Comparison of ENCODE assay signal across 8 cellular contexts in genomic region chr11:43419460-43419859, GRCh38.
A peak's percentile ranks its signal among the peaks of the same experiment; 100 is the strongest.
DNase-seq lines count a peak whose midpoint lies in the region; ATAC-seq and TF ChIP-seq lines count a peak whose summit lies in the region.

No MANE protein-coding gene starts in this region.

- POLR2A ChIA-PET in HEK293T (lab: Yijun Ruan, JAX), result interaction anchor here (1.0 kb wide), 1 partner anchor 19 kb away, joined by 3 read pairs; no protein-coding TSS in a partner anchor

- H3K27me3 ChIP-seq in heart right ventricle, result no peaks in the 10 kb centered on the region
- H3K27me3 ChIP-seq in NT2/D1 (ENCODE audit: insufficient read depth, insufficient read length), result no peaks in the 10 kb centered on the region
- no peaks in the 10 kb centered on the region for H3K27me3 ChIP-seq in lower lobe of right lung (ENCODE audit: low read depth)

- intact Hi-C loops in heart right ventricle (cut with DNase I), result no loop called here
- intact Hi-C loops in Right ventricle myocardium inferior (cut with DNase I), result loop anchor here (10.0 kb wide), 1 partner anchor 85 kb away; no protein-coding TSS in a partner anchor
- intact Hi-C loops in lower lobe of right lung (cut with DNase I), result no loop called here

- H3K27ac ChIP-seq in heart right ventricle (no peak overlapping the region), lower lobe of right lung (no peak overlapping the region)

- in situ Hi-C loops in T47D (cut with HindIII; ENCODE audit: low pct_unique_long_range_greater_than_20kb, low sequenced_read_pairs), result no loop called here

- H3K9ac ChIP-seq in NT2/D1 (ENCODE audit: insufficient read length, low read depth), result no peak overlapping the region

- DNase-seq in heart right ventricle (peak in 1 of 2 donors; percentile 7), Right ventricle myocardium inferior (ENCODE audit: missing footprints) (no peak), HEK293T (ENCODE audit: extremely low spot score) (peak; percentile 15), NT2/D1 (ENCODE audit: low read depth, low spot score) (peak; percentile 16), T47D (ENCODE audit: low read depth in 1 of 2, low spot score in 1 of 2) (peak; percentile 28 to 60), lower lobe of right lung (no peak)

- H3K4me1 ChIP-seq in heart right ventricle, result no peaks in the 10 kb centered on the region
- no peaks in the 10 kb centered on the region for H3K4me1 ChIP-seq in NT2/D1 (ENCODE audit: insufficient read depth, insufficient read length)
- H3K4me1 ChIP-seq in lower lobe of right lung, result no peaks in the 10 kb centered on the region

- ATAC-seq in heart right ventricle (no peak), Right ventricle myocardium inferior (no peak), lower lobe of right lung (peak in 1 of 2 donors; percentile 57), HG02759 (IDR thresholded peaks at IDR 0.05; ENCODE audit: unreplicated experiment) (no peak), HG02763 (IDR thresholded peaks at IDR 0.05; ENCODE audit: unreplicated experiment) (no peak)

- TF ChIP-seq CTCF in heart right ventricle (IDR thresholded peaks at IDR 0.05), result peak; percentile 35 to 73 (median 58)
- TF ChIP-seq CTCF in lower lobe of right lung (IDR thresholded peaks at IDR 0.05), result peak; percentile 61

- H3K9me3 ChIP-seq in heart right ventricle, result no peaks in the 10 kb centered on the region
- H3K9me3 ChIP-seq in NT2/D1 (ENCODE audit: insufficient read depth, low read length), result no peaks in the 10 kb centered on the region
- H3K9me3 ChIP-seq in lower lobe of right lung, result no peaks in the 10 kb centered on the region

- H3K36me3 ChIP-seq in heart right ventricle (peaks cover 0 to 72% (median 18%) of the 10 kb centered on the region in 9 donors), NT2/D1 (ENCODE audit: insufficient read depth, insufficient read length, low read length) (peaks cover 50% of the 10 kb centered on the region), lower lobe of right lung (peaks cover 35% of the 10 kb centered on the region)

- H3K4me3 ChIP-seq in heart right ventricle (no peak overlapping the region), NT2/D1 (ENCODE audit: insufficient read length, low read depth) (no peak overlapping the region), lower lobe of right lung (no peak overlapping the region)

- CTCF ChIA-PET in HEK293T (lab: Yijun Ruan, JAX), result interaction anchor here (0.7 to 0.9 kb wide), 2 partner anchors 11 to 375 kb away, joined by 3 read pairs; no protein-coding TSS in a partner anchor

TF ChIP-seq in HEK293T, 16 proteins besides CTCF, POLR2A, EP300 and RAD21:
- no peak for TF ChIP-seq FOXK2 (IDR thresholded peaks at IDR 0.05)
- TF ChIP-seq HDGF (IDR thresholded peaks at IDR 0.05; ENCODE audit: borderline replicate concordance), result no peak

Comparison
In these comparisons a context has a peak if more than half of its experiments do, and no peak if none do; other contexts are left out.
1. DNase-seq: peak in HEK293T (single experiment), NT2/D1 (single experiment) and T47D (2 of 2); none in Right ventricle myocardium inferior (single experiment) and lower lobe of right lung (single experiment).